13 cellular contexts compared by ENCODE assay signal in the genomic region with DNA sequence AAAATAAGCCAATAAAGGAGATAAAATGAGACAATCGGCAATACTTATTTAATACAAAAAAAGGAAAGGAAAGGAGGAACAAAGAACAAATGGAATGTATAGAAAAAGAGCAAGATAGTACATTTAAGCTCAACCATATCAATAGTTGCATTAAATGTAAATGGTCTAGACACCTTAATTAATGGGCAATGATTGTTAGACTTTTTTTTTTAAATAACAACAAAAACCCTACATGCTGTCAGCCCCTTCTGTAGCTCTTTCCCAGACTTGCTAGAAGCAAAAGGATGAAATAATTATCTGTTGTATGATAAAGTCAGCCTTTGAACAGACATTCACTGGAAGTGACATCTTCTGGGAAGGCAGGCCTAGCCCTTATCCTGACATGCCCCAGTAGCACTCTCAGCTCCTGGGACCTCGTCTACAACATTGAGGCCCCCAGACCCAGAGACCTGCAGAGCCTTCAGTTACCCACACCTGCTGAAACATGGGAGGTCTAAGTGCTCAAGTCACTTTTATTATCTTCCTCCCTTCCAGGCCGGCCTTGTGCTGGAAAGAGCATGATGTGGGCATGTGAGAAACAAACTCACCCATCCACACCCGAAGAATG.
"Had no signal": no experiment of that assay in that cellular context is flagged by ENCODE, and none has a peak within 500 bp of the region (broad histone marks: within the 10 kb centered on the region; RNA-seq: fewer than 3 reads in every experiment).

No MANE protein-coding gene starts in this region.

- H3K27me3 Mint-ChIP-seq: activated CD4-positive, alpha-beta T cell treated with anti-CD3 and anti-CD28 coated beads, Interleukin-2, amount 10 ng/mL, durations not matched to agents 7 days and 5 days; naive thymus-derived CD4-positive, alpha-beta T cell had no signal

- H3K4me3 Mint-ChIP-seq: activated CD4-positive, alpha-beta T cell treated with anti-CD3 and anti-CD28 coated beads, Interleukin-2, amount 10 ng/mL, durations not matched to agents 7 days and 5 days; naive thymus-derived CD4-positive, alpha-beta T cell had no signal

- H3K27me3 ChIP-seq: adrenal gland, cardiac muscle cell, left lung had no signal

- DNase-seq: activated CD4-positive, alpha-beta T cell treated with anti-CD3 and anti-CD28 coated beads, Interleukin-2, amount 10 ng/mL, durations not matched to agents 7 days and 5 days; activated CD8-positive, alpha-beta memory T cell treated with anti-CD3 and anti-CD28 coated beads for 24 hours; activated naive CD4-positive, alpha-beta T cell treated with anti-CD3 and anti-CD28 coated beads, Interleukin-2, amount 50 U/mL, for 16 hours; adrenal gland; erythroblast; mucosa of descending colon; naive thymus-derived CD4-positive, alpha-beta T cell; small intestine; stimulated activated CD4-positive, alpha-beta T cell treated with anti-CD3 and anti-CD28 coated beads, Interleukin-4, amount 100 ng/mL, for 4 hours; stimulated activated CD8-positive, alpha-beta memory T cell treated with anti-CD3 and anti-CD28 coated beads, Interleukin-4, amount 100 ng/mL, for 48 hours; stimulated activated naive CD4-positive, alpha-beta T cell treated with Interleukin-2 at 50 U/mL for 16 hours had no signal

- H3K9me3 Mint-ChIP-seq: activated CD4-positive, alpha-beta T cell treated with anti-CD3 and anti-CD28 coated beads, Interleukin-2, amount 10 ng/mL, durations not matched to agents 7 days and 5 days had no signal

- H3K9me3 ChIP-seq: adrenal gland, mucosa of descending colon had no signal

- H3K4me3 ChIP-seq: adrenal gland, cardiac muscle cell, left lung, mucosa of descending colon had no signal

- ATAC-seq: left lung; mucosa of descending colon; naive thymus-derived CD4-positive, alpha-beta T cell had no signal

- H3K27ac Mint-ChIP-seq: activated CD4-positive, alpha-beta T cell treated with anti-CD3 and anti-CD28 coated beads, Interleukin-2, amount 10 ng/mL, durations not matched to agents 7 days and 5 days had no signal
